Comparison of ENCODE assay signal across 1 cellular context in the genomic region with DNA sequence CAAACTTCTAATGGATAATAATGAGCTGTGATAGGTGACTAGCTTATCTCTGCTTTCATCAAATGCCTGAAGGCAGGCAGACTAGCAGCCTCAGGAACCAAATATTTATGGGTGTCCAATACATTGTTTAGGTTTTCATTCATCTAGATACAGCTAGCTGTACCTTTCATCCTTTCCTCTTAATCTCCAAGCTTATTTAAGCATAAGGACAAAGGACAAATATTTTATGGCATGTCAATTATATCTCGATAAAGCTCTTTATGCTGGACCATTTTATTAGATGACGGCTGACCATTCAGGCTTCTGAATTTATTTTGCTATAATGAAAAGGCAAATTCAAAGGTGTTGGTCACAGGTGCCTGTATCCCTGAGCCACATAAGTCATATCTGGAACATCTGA.
TF ChIP-seq lines count a peak whose summit lies in the region.

No MANE protein-coding gene starts in this region.

TF ChIP-seq in endothelial cell of umbilical vein, 7 proteins besides CTCF, POLR2A, EP300 and RAD21:
- no peak for TF ChIP-seq EZH2 (IDR thresholded peaks at IDR 0.05; ENCODE audit: borderline replicate concordance, low read depth, low read length, severe bottlenecking)
- no peak for TF ChIP-seq MYC (IDR thresholded peaks at IDR 0.05; ENCODE audit: low read depth, low read length)
- no peak for TF ChIP-seq JUN (IDR thresholded peaks at IDR 0.05; ENCODE audit: borderline replicate concordance, insufficient read depth, insufficient read length, low read depth)
- TF ChIP-seq, protein P1, sequence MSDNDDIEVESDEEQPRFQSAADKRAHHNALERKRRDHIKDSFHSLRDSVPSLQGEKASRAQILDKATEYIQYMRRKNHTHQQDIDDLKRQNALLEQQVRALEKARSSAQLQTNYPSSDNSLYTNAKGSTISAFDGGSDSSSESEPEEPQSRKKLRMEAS (IDR thresholded peaks at IDR 0.05; ENCODE audit: insufficient read depth, insufficient read length) = no peak
- TF ChIP-seq GATA2 (IDR thresholded peaks at IDR 0.05; ENCODE audit: insufficient read depth, insufficient read length, low read depth, low read length) = no peak
- TF ChIP-seq POLR2AphosphoS5 (IDR thresholded peaks at IDR 0.05; ENCODE audit: insufficient read depth, low read depth, low read length) = no peak
- TF ChIP-seq FOS (IDR thresholded peaks at IDR 0.05; ENCODE audit: borderline replicate concordance, insufficient read depth, low read length) = no peak
TF ChIP-seq in endothelial cell of umbilical vein: peak in this region for 0.
